In genomic region chr15:51319539-51319938, GRCh38 we compare ENCODE assay signal across 31 cellular contexts. TPM values are rescaled to one million over a fixed set of nuclear protein-coding genes. Genes with fewer than 3 reads are reported as not detected.
"Had no signal": no experiment of that assay in that cellular context is flagged by ENCODE, and none has a peak within 500 bp of the region (broad histone marks: within the 10 kb centered on the region; RNA-seq: fewer than 3 reads in every experiment).

No MANE protein-coding gene starts in this region.

- H3K27me3 ChIP-seq: neural progenitor cell, ovary, spleen, thyroid gland, tibial nerve, upper lobe of left lung, vagina had no signal

- ATAC-seq: naive thymus-derived CD4-positive, alpha-beta T cell; natural killer cell; psoas muscle; stimulated activated memory B cell treated with anti-CD40 and anti-IgM and Interleukin-4, amounts not matched to agents 10 μg/mL and 1 μg/mL and 100 μg/mL, for 72 hours; stimulated activated naive CD8-positive, alpha-beta T cell treated with anti-CD3 and anti-CD28 coated beads, Interleukin-15, amount 100 ng/mL, for 72 hours; stimulated activated naive CD8-positive, alpha-beta T cell treated with anti-CD3 and anti-CD28 coated beads, Interleukin-15, Interleukin-2, amounts not matched to agents 100 U/mL and 50 U/mL, for 24 hours had no signal

- H2AFZ ChIP-seq: neural progenitor cell, parathyroid adenoma had no signal

- H3K27ac ChIP-seq: neural progenitor cell, ovary, parathyroid adenoma, psoas muscle, thoracic aorta, thyroid gland, upper lobe of left lung, vagina had no signal

- DNase-seq: naive thymus-derived CD4-positive, alpha-beta T cell; natural killer cell; occipital lobe; ovary; posterior cingulate gyrus; psoas muscle; right cardiac atrium; spleen; stimulated activated CD4-positive, alpha-beta T cell treated with anti-CD3 and anti-CD28 coated beads, Interleukin-12 subunit alpha, Interleukin-12 subunit beta, amount 100 ng/mL, for 4 hours; stimulated activated CD4-positive, alpha-beta T cell treated with anti-CD3 and anti-CD28 coated beads, Interleukin-1b, Interleukin-23, amount 100 ng/mL, for 48 hours; stimulated activated CD4-positive, alpha-beta T cell treated with anti-CD3 and anti-CD28 coated beads, Interleukin-4, amount 100 ng/mL, for 1 hour; stimulated activated CD4-positive, alpha-beta T cell treated with anti-CD3 and anti-CD28 coated beads, Interleukin-4, amount 100 ng/mL, for 4 hours; stimulated activated CD8-positive, alpha-beta memory T cell treated with anti-CD3 and anti-CD28 coated beads, Interleukin-4, amount 100 ng/mL, for 48 hours; stimulated activated naive CD4-positive, alpha-beta T cell; stimulated activated naive CD8-positive, alpha-beta T cell treated with anti-CD3 and anti-CD28 coated beads, Interleukin-15, amount 100 ng/mL, for 72 hours; stimulated activated naive CD8-positive, alpha-beta T cell treated with anti-CD3 and anti-CD28 coated beads, Interleukin-15, Interleukin-2, amounts not matched to agents 100 U/mL and 50 U/mL, for 24 hours; substantia nigra; thyroid gland; upper lobe of left lung had no signal

- H3K9me3 ChIP-seq: ovary, psoas muscle, spleen, thoracic aorta, thyroid gland, tibial nerve, upper lobe of left lung, vagina had no signal

- FAIRE-seq: urothelium cell line had no signal

- H3K9ac ChIP-seq: neural progenitor cell, parathyroid adenoma had no signal

- H3K4me3 ChIP-seq: neural progenitor cell, ovary, psoas muscle, skin epidermis, smooth muscle cell, spleen, thoracic aorta, thyroid gland, tibial nerve, upper lobe of left lung, vagina had no signal

- H3K36me3 ChIP-seq: neural progenitor cell, ovary, spleen, thoracic aorta, thyroid gland, tibial nerve, upper lobe of left lung, vagina had no signal

- H3K4me1 ChIP-seq: parathyroid adenoma, psoas muscle had no signal

- H3K79me2 ChIP-seq: parathyroid adenoma had no signal

- H3K4me2 ChIP-seq: neural progenitor cell, smooth muscle cell had no signal

RNA-seq across cellular contexts. Expression of gene CYP19A1, which starts 18.9 kb away (rescaled TPM):
- total RNA-seq: natural killer cell, progenitor cell of endocrine pancreas, renal cortical epithelial cell, smooth muscle cell had no signal
- polyA plus RNA-seq: naive thymus-derived CD4-positive, alpha-beta T cell; neural cell; smooth muscle cell had no signal

RNA-seq across cellular contexts. Expression of gene GLDN, which starts 21.9 kb away (rescaled TPM):
- total RNA-seq: naive thymus-derived CD4-positive, alpha-beta T cell; natural killer cell; renal cortical epithelial cell had no signal
- polyA plus RNA-seq: naive thymus-derived CD4-positive, alpha-beta T cell had no signal
